ENCODE assay signal across 9 cellular contexts in genomic region chr17:50947844-50948514, GRCh38.
DNase-seq lines count a peak whose midpoint lies in the region; ATAC-seq, FAIRE-seq and TF ChIP-seq lines count a peak whose summit lies in the region.
"Had no signal": no experiment of that assay in that cellular context is flagged by ENCODE, and none has a peak within 500 bp of the region (broad histone marks: within the 10 kb centered on the region; RNA-seq: fewer than 3 reads in every experiment).

No MANE protein-coding gene starts in this region.

- H3K4me3 ChIP-seq in heart left ventricle (no peak overlapping the region), skeletal muscle satellite cell (ENCODE audit: low read length) (no peak overlapping the region)

- no peak for FAIRE-seq in H54 (lab: Jason Lieb, UNC)
- FAIRE-seq: keratinocyte had no signal

- peak overlapping the region; percentile 14 for H3K4me2 ChIP-seq in skeletal muscle satellite cell (ENCODE audit: low read length)

- TF ChIP-seq POLR2A in heart left ventricle (IDR thresholded peaks at IDR 0.05) = no peak
- TF ChIP-seq POLR2A in H54 (IDR thresholded peaks at IDR 0.05; ENCODE audit: low read depth, low read length) = no peak

- POLR2A ChIA-PET in RWPE1 (lab: Yijun Ruan, JAX; ENCODE audit: low non-redundant PET) = interaction anchor here (0.8 to 1.0 kb wide), 2 partner anchors 81 to 82 kb away, joined by 3 to 4 read pairs; partner anchors contain the start of gene TOB1

- no peaks in the 10 kb centered on the region for H3K36me3 ChIP-seq in heart left ventricle
- H3K36me3 ChIP-seq in skeletal muscle satellite cell (ENCODE audit: insufficient read depth, low read length) = no peaks in the 10 kb centered on the region

- ATAC-seq in heart left ventricle = no peak
- ATAC-seq in GM21381 (IDR thresholded peaks at IDR 0.05; ENCODE audit: unreplicated experiment) = no peak

- H3K9me3 ChIP-seq in heart left ventricle = no peaks in the 10 kb centered on the region
- no peaks in the 10 kb centered on the region for H3K9me3 ChIP-seq in skeletal muscle satellite cell (replicated peaks; ENCODE audit: low read length)

- CTCF ChIA-PET in RWPE1 (lab: Yijun Ruan, JAX) = interaction anchor here (0.5 to 0.8 kb wide), 2 partner anchors 8 to 96 kb away, joined by 3 read pairs; no protein-coding TSS in a partner anchor

- H3K9ac ChIP-seq in skeletal muscle satellite cell (ENCODE audit: low read depth, low read length) = peak overlapping the region; percentile 80

- no peaks in the 10 kb centered on the region for H3K27me3 ChIP-seq in heart left ventricle
- H3K27me3 ChIP-seq in skeletal muscle satellite cell (ENCODE audit: control insufficient read depth, insufficient read depth, low read length) = no peaks in the 10 kb centered on the region

- H3K27ac ChIP-seq in RWPE1 (peak overlapping the region; percentile 94), heart left ventricle (peak overlapping the region; percentile 71 to 91 (median 82))

- H3K4me1 ChIP-seq in heart left ventricle (peaks cover 4 to 66% (median 48%) of the 10 kb centered on the region in 12 donors), skeletal muscle satellite cell (ENCODE audit: control insufficient read depth, insufficient read depth, low read length) (peaks cover 59% of the 10 kb centered on the region)

- intact Hi-C loops in heart left ventricle (cut with DNase I) = loop anchor here in 2 of 10 donors (5.0 kb wide), 2 partner anchors 81 to 406 kb away; partner anchors contain the start of gene TOB1 (in 1 of the 2)

- TF ChIP-seq CTCF in RWPE1 (conservative IDR thresholded peaks at IDR 0.05; ENCODE audit: low read depth) (no peak), heart left ventricle (IDR thresholded peaks at IDR 0.05) (no peak)

- DNase-seq in H4 (ENCODE audit: low spot score) (peak; percentile 31), RWPE1 (ENCODE audit: low spot score) (no peak), heart left ventricle (peak; percentile 61 to 80 (median 74)), SKM-1 treated with dmso at 0.1 percent for 144 hours (lab: John Stamatoyannopoulos, UW; ENCODE audit: unreplicated experiment) (no peak), H54 (ENCODE audit: insufficient read length, low spot score) (no peak)
- no peak for DNase-seq in NK-92 treated with Interleukin-12 subunit alpha and Interleukin-12 subunit beta, amount 100 ng/mL, for 24 hours (lab: John Stamatoyannopoulos, UW)

- WGBS in heart left ventricle, 4 donors = 55 to 64% (median 60%) methylated on average over 13 to 14 of the region's 14 CpGs

Comparison
In these comparisons a context has a peak if more than half of its experiments do, and no peak if none do; other contexts are left out.
1. DNase-seq: peak in H4 (single experiment) and heart left ventricle (5 of 5); none in RWPE1 (single experiment), SKM-1 treated with dmso at 0.1 percent for 144 hours (single experiment), NK-92 treated with Interleukin-12 subunit alpha and Interleukin-12 subunit beta, amount 100 ng/mL, for 24 hours (single experiment) and H54 (single experiment).